8 cellular contexts compared by ENCODE assay signal in the genomic region with DNA sequence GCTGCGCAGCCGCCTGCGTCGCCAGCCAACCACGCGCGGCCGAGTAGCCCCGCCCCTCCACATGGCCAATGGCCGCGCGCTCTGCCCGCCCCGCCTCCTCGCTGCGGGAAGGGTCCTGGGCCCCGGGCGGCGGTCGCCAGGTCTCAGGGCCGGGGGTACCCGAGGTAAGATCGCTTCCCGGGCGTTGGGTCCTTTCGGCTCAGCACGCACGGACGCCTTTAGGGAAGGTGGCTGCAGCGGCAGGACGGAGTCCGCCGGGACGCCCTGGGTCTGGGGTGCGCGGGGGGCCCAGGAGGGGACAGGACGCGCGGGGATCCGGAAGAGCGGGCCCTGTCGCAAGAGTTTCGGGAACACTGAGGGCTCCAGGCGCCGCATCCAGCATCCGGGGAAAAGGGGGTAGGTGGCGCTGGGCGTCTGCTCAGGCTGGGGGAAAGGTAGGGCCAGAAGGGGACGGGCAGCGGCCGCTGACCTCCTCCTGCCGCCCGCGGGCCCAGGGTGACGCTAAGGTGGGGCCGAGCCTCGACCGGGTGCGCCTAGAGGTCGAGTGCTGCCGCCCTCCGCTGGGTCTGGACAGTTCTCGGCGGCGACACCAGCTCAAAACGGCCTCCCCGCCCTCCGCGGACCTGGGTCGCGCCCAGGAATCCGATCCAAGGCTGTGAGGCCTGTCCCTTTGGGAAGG. TPM values are rescaled to one million over a fixed set of nuclear protein-coding genes. Genes with fewer than 3 reads are reported as not detected.
DNase-seq lines count a peak whose midpoint lies in the region; ATAC-seq and TF ChIP-seq lines count a peak whose summit lies in the region.

A gene (plus strand): TSS at position 95 of the 679 bp plus-strand sequence. CDS start 7,791 bp downstream, outside the sequence.

- H3K27me3 ChIP-seq in HUES48 (ENCODE audit: control insufficient read depth, insufficient read depth, low read length) (no peaks in the 10 kb centered on the region), OCI-LY3 (ENCODE audit: low read depth, low read length) (no peaks in the 10 kb centered on the region), mononuclear cell (ENCODE audit: insufficient read depth, low read length) (no peaks in the 10 kb centered on the region)

- peaks cover 18% of the 10 kb centered on the region for H3K36me3 Mint-ChIP-seq in Calu3 (ENCODE audit: insufficient read depth, unreplicated experiment)

- peaks cover 34% of the 10 kb centered on the region for H3K79me2 ChIP-seq in OCI-LY3 (ENCODE audit: low read length)

- peak within 1 kb of the TSS; percentile 87 for H3K4me2 ChIP-seq in OCI-LY3 (ENCODE audit: low read length)

- H3K4me3 ChIP-seq in HUES48 (ENCODE audit: low read depth, low read length), result peak within 1 kb of the TSS; percentile 75
- H3K4me3 ChIP-seq in OCI-LY3 (ENCODE audit: low read length), result peak within 1 kb of the TSS; percentile 88
- H3K4me3 ChIP-seq in mononuclear cell (ENCODE audit: low read length), result peak within 1 kb of the TSS; percentile 86

- H3K27ac ChIP-seq in HUES48 (ENCODE audit: low read depth, low read length) (peak within 1 kb of the TSS; percentile 66), OCI-LY3 (ENCODE audit: low read length) (peak within 1 kb of the TSS; percentile 32)

- H3K36me3 ChIP-seq in HUES48 (ENCODE audit: control insufficient read depth, insufficient read depth, low read length) (0 out of 2 replicates have a peak, but pooled peaks cover 3% of the 10 kb centered on the region), OCI-LY3 (replicated peaks; ENCODE audit: low read depth, low read length) (no peaks in the 10 kb centered on the region)

- peaks cover 20% of the 10 kb centered on the region for H3K4me1 Mint-ChIP-seq in Calu3 (ENCODE audit: low read depth, unreplicated experiment)

- H3K9me3 Mint-ChIP-seq in Calu3 (ENCODE audit: low read depth, unreplicated experiment), result no peaks in the 10 kb centered on the region

- H3K9ac ChIP-seq in HUES48 (ENCODE audit: low read depth, low read length) (peak within 1 kb of the TSS; percentile 69), OCI-LY3 (ENCODE audit: low read length) (peak within 1 kb of the TSS; percentile 86)

- no peaks in the 10 kb centered on the region for H3K4me1 ChIP-seq in HUES48 (ENCODE audit: control insufficient read depth, insufficient read depth, low read length)
- H3K4me1 ChIP-seq in OCI-LY3 (ENCODE audit: low read length), result peaks cover 10% of the 10 kb centered on the region
- peaks cover 27% of the 10 kb centered on the region for H3K4me1 ChIP-seq in mononuclear cell (ENCODE audit: insufficient read depth, low read length)

- H3K9me3 ChIP-seq in HUES48 (ENCODE audit: control insufficient read depth, insufficient read depth, low read length), result no peaks in the 10 kb centered on the region
- no peaks in the 10 kb centered on the region for H3K9me3 ChIP-seq in OCI-LY3 (ENCODE audit: insufficient read depth, low read length)
- H3K9me3 ChIP-seq in mononuclear cell (ENCODE audit: low read depth, low read length), result no peaks in the 10 kb centered on the region

- peak within 1 kb of the TSS; percentile 52 for H3K27ac Mint-ChIP-seq in Calu3 (ENCODE audit: unreplicated experiment)

- no peaks in the 10 kb centered on the region for H3K27me3 Mint-ChIP-seq in Calu3 (ENCODE audit: unreplicated experiment)

- peaks cover 6% of the 10 kb centered on the region; the same call in 1 of the 2 replicates for H4K20me1 ChIP-seq in OCI-LY3 (ENCODE audit: insufficient read depth, low read length)

- H2AFZ ChIP-seq in OCI-LY3 (ENCODE audit: low read depth, low read length), result peak within 1 kb of the TSS; percentile 63

- ATAC-seq in GM21381 (IDR thresholded peaks at IDR 0.05; ENCODE audit: unreplicated experiment), result peak; percentile 90

- intact Hi-C loops in Calu3 (cut with micrococcal nuclease; ENCODE audit: unreplicated experiment), result no loop called here

- TF ChIP-seq CTCF in Calu3 (IDR thresholded peaks at IDR 0.05; ENCODE audit: unreplicated experiment) (no peak), OCI-LY3 (IDR thresholded peaks at IDR 0.05; ENCODE audit: low read depth, low read length) (no peak)

- CTCF ChIA-PET in Calu3 (lab: Charles Lee), result interaction anchor here (0.5 kb wide), 1 partner anchor 61 kb away, joined by 3 read pairs; a partner anchor contains a TSS

- DNase-seq in Calu3 (peak; percentile 83), activated T-cell treated with anti-CD3 and anti-CD28 coated beads for 24 hours (ENCODE audit: low read depth) (peak; percentile 81), epidermal melanocyte (ENCODE audit: insufficient read length, low spot score) (peak; percentile 88)
- peak; percentile 78 to 88 for DNase-seq in stimulated activated CD8-positive, alpha-beta memory T cell treated with anti-CD3 and anti-CD28 coated beads, Interleukin-2, amount 100 ng/mL, for 48 hours (ENCODE audit: low read depth in 2 of 2)

- H3K4me3 Mint-ChIP-seq in Calu3 (ENCODE audit: low read depth, unreplicated experiment), result peak within 1 kb of the TSS; percentile 78

- BruUV-seq in Calu3 (replicated peaks; lab: Mats Ljungman, UMichigan), result no TSS peak

RNA-seq across cellular contexts. Expression of the gene that starts here (rescaled TPM):
- total RNA-seq in Calu3 (2022), result 29.8 and 32.1 TPM in 2 replicates
- total RNA-seq in mononuclear cell, result 6.0 TPM

Comparison
In these comparisons a context has a peak if more than half of its experiments do, and no peak if none do; other contexts are left out.
1. Peak in every context shown above with its lines: DNase-seq, ATAC-seq, H3K4me3 ChIP-seq and H3K27ac ChIP-seq.